Comparison of ENCODE assay signal across 9 cellular contexts in genomic region chr6:17012421-17013225, GRCh38.
DNase-seq lines count a peak whose midpoint lies in the region; ATAC-seq and TF ChIP-seq lines count a peak whose summit lies in the region.
"Had no signal": no experiment of that assay in that cellular context is flagged by ENCODE, and none has a peak within 500 bp of the region (broad histone marks: within the 10 kb centered on the region; RNA-seq: fewer than 3 reads in every experiment).

No MANE protein-coding gene starts in this region.

- in situ Hi-C loops in HAP-1 (cut with MboI; ENCODE audit: low sequenced_read_pairs): no loop called here

- WGBS in hepatocyte (ENCODE audit: low lambda C conversion rate, missing lambda C conversion rate): 26% methylated on average over 12 of the region's 12 CpGs

- no peaks in the 10 kb centered on the region for H3K79me2 ChIP-seq in hepatocyte

- H4K20me1 ChIP-seq in hepatocyte (ENCODE audit: insufficient read depth, poor library complexity, severe bottlenecking): no peaks in the 10 kb centered on the region

- H3K4me2 ChIP-seq in hepatocyte: peak overlapping the region; percentile 9

- DNase-seq in HAP-1 (ENCODE audit: low spot score in 2 of 2): peak; percentile 55 to 63
- peak in 1 of 2 donors; percentile 63 for DNase-seq in breast epithelium (ENCODE audit: low spot score in 2 of 2)
- peak; percentile 60 for DNase-seq in hepatocyte (ENCODE audit: low spot score)
- DNase-seq in renal cortical epithelial cell (ENCODE audit: low read depth): peak; percentile 26
- no peak for DNase-seq in DMS53 treated with DMSO at 0.1 percent for 48 hours (lab: John Stamatoyannopoulos, UW; ENCODE audit: unreplicated experiment)
- DNase-seq in NCI-H226: no peak
- no peak for DNase-seq in activated CD4-positive, alpha-beta T cell treated with anti-CD3 and anti-CD28 coated beads, Interleukin-2, amount 50 U/mL, for 48 hours

- no peak for ATAC-seq in GM21360 (IDR thresholded peaks at IDR 0.05; ENCODE audit: unreplicated experiment)
- ATAC-seq: natural killer cell treated with Interleukin-12 subunit alpha and Interleukin-12 subunit beta and Interleukin-15 and Interleukin-18, amount 100 ng/mL, for 72 hours had no signal

- H3K9me3 ChIP-seq in HAP-1 (no peaks in the 10 kb centered on the region), breast epithelium (no peaks in the 10 kb centered on the region), hepatocyte (ENCODE audit: low read depth) (no peaks in the 10 kb centered on the region)

- H3K4me1 ChIP-seq in HAP-1: peaks cover 8% of the 10 kb centered on the region
- no peaks in the 10 kb centered on the region for H3K4me1 ChIP-seq in breast epithelium
- no peaks in the 10 kb centered on the region for H3K4me1 ChIP-seq in hepatocyte (ENCODE audit: insufficient read depth)

- intact Hi-C loops in breast epithelium (cut with DNase I; ENCODE audit: low total_unique reads): no loop called here

- H3K4me3 ChIP-seq in HAP-1 (no peak overlapping the region), breast epithelium (no peak overlapping the region), hepatocyte (no peak overlapping the region)

- H3K9me2 ChIP-seq in hepatocyte (replicated peaks; ENCODE audit: insufficient read depth): no peaks in the 10 kb centered on the region

- H3K27ac ChIP-seq in breast epithelium (peak overlapping the region; percentile 79 to 85), hepatocyte (peak overlapping the region; percentile 66)

- H2AFZ ChIP-seq in hepatocyte: no peak overlapping the region

- H3K36me3 ChIP-seq in HAP-1 (replicated peaks) (no peaks in the 10 kb centered on the region), breast epithelium (no peaks in the 10 kb centered on the region), hepatocyte (replicated peaks; ENCODE audit: insufficient read depth, low read depth) (no peaks in the 10 kb centered on the region)

- no peak for TF ChIP-seq POLR2A in breast epithelium (IDR thresholded peaks at IDR 0.05)

- TF ChIP-seq CTCF in breast epithelium (IDR thresholded peaks at IDR 0.05) (no peak), hepatocyte (IDR thresholded peaks at IDR 0.05; ENCODE audit: poor library complexity) (peak; percentile 37)

- H3K27me3 ChIP-seq in HAP-1 (ENCODE audit: low read depth) (no peaks in the 10 kb centered on the region), breast epithelium (no peaks in the 10 kb centered on the region), hepatocyte (no peaks in the 10 kb centered on the region)

Comparison
In these comparisons a context has a peak if more than half of its experiments do, and no peak if none do; other contexts are left out.
1. DNase-seq: peak in HAP-1 (2 of 2), hepatocyte (single experiment) and renal cortical epithelial cell (single experiment); none in DMS53 treated with DMSO at 0.1 percent for 48 hours (single experiment), NCI-H226 (single experiment) and activated CD4-positive, alpha-beta T cell treated with anti-CD3 and anti-CD28 coated beads, Interleukin-2, amount 50 U/mL, for 48 hours (0 of 2).